In genomic region chr17:47066841-47067682, GRCh38 we compare ENCODE assay signal across 8 cellular contexts.
DNase-seq lines count a peak whose midpoint lies in the region; ATAC-seq and TF ChIP-seq lines count a peak whose summit lies in the region.

No MANE protein-coding gene starts in this region.

- in situ Hi-C loops in ACHN (cut with HindIII; ENCODE audit: low pct_ligation_motif_present, low pct_unique_long_range_greater_than_20kb, low sequenced_read_pairs), result no loop called here
- in situ Hi-C loops in GM18951 (cut with MboI; ENCODE audit: low sequenced_read_pairs, unreplicated experiment), result no loop called here

- ATAC-seq in HG03520 (IDR thresholded peaks at IDR 0.05; ENCODE audit: unreplicated experiment), result peak; percentile 72
- ATAC-seq in left lung, result peak; percentile 94

- H3K36me3 ChIP-seq in left lung, result no peaks in the 10 kb centered on the region

- intact Hi-C loops in left lung (cut with DNase I), result no loop called here

- no peak for TF ChIP-seq CTCF in left lung (IDR thresholded peaks at IDR 0.05)

- peak overlapping the region; percentile 45 to 55 for H3K4me3 ChIP-seq in left lung

- peak overlapping the region; percentile 70 to 75 for H3K27ac ChIP-seq in left lung

- H3K4me1 ChIP-seq in left lung, result peaks cover 0 to 25% of the 10 kb centered on the region in 2 donors

- H3K9me3 ChIP-seq in left lung, result no peaks in the 10 kb centered on the region

- TF ChIP-seq POLR2A in GM18951 (IDR thresholded peaks at IDR 0.05; ENCODE audit: extremely low read depth, insufficient read depth, insufficient read length), result peak; percentile 92

- H3K27me3 ChIP-seq in left lung, result no peaks in the 10 kb centered on the region

- peak; percentile 92 for DNase-seq in ACHN
- peak; percentile 90 for DNase-seq in NCI-H748 (lab: John Stamatoyannopoulos, UW; ENCODE audit: unreplicated experiment)
- peak; percentile 69 for DNase-seq in activated CD4-positive, alpha-beta T cell treated with anti-CD3 and anti-CD28 coated beads, Interleukin-2, amount 50 U/mL, for 1 hour
- DNase-seq in dermis blood vessel endothelial cell, result peak; percentile 95
- peak; percentile 81 to 82 for DNase-seq in left lung
- DNase-seq in stimulated activated CD4-positive, alpha-beta T cell treated with anti-CD3 and anti-CD28 coated beads, Interleukin-2, amount 100 ng/mL, for 4 hours (ENCODE audit: low read depth), result peak; percentile 73

Comparison
In these comparisons a context has a peak if more than half of its experiments do, and no peak if none do; other contexts are left out.
1. Peak in every context shown above with its lines: DNase-seq, ATAC-seq, H3K4me3 ChIP-seq and H3K27ac ChIP-seq.